In genomic region chr6:45922728-45923351, GRCh38 we compare ENCODE assay signal across 8 cellular contexts.
DNase-seq lines count a peak whose midpoint lies in the region; ATAC-seq lines count a peak whose summit lies in the region.

No MANE protein-coding gene starts in this region.

- intact Hi-C loops in head of caudate nucleus (cut with DNase I) (loop anchor here (5.0 kb wide), 2 partner anchors 1266 to 1446 kb away; no protein-coding TSS in a partner anchor), posterior vena cava (cut with DNase I) (no loop called here)

- DNase-seq in Daoy (ENCODE audit: low read depth), result peak; percentile 76
- DNase-seq in RKO (ENCODE audit: low spot score), result peak; percentile 53
- peak; percentile 43 for DNase-seq in activated naive CD4-positive, alpha-beta T cell treated with anti-CD3 and anti-CD28 coated beads, Interleukin-2, amount 50 U/mL, for 16 hours
- peak; percentile 42 to 87 (median 70) for DNase-seq in head of caudate nucleus
- DNase-seq in posterior vena cava (ENCODE audit: low spot score), result peak; percentile 89
- peak; percentile 86 for DNase-seq in ureter (ENCODE audit: low spot score)

- ATAC-seq in HG03354 (IDR thresholded peaks at IDR 0.05; ENCODE audit: poor library complexity, severe bottlenecking, unreplicated experiment) (peak; percentile 45), HG02852 (IDR thresholded peaks at IDR 0.05; ENCODE audit: unreplicated experiment) (no peak)
